23 cellular contexts compared by ENCODE assay signal in the genomic region with DNA sequence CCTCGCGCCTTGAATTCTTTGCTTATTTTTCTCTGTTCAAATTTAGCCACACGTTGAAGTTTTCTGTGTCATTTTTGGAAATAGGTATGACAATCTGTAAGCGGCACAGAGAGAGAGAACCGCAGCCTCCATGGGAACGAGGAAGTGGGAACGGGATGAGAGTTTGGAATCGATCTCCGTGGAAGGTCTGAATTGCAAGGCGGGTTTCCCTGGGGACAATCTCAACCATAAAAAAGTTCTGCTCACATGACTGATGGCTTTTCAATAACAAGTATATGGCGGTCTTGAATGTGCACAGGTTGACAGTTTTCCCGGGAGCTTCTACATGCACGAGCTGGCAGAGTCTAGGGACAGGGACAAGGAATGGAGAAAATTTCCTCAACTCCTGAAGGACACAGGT.
"Had no signal": no experiment of that assay in that cellular context is flagged by ENCODE, and none has a peak within 500 bp of the region (broad histone marks: within the 10 kb centered on the region; RNA-seq: fewer than 3 reads in every experiment).

No MANE protein-coding gene starts in this region.

- H3K9me3 Mint-ChIP-seq: activated CD4-positive, alpha-beta memory T cell treated with anti-CD3 and anti-CD28 coated beads for 36 hours; activated naive CD8-positive, alpha-beta T cell treated with anti-CD3 and anti-CD28 coated beads for 36 hours; dendritic cell treated with granulocyte-macrophage colony-stimulating factor and Interleukin-4, amounts not matched to agents 40 ng/mL and 50 ng/mL, for 4 days; natural killer cell; stimulated activated naive CD8-positive, alpha-beta T cell treated with anti-CD3 and anti-CD28 coated beads, Interleukin-15, Interleukin-2, amounts not matched to agents 100 ng/mL and 50 ng/mL, for 24 hours had no signal

- H3K9me3 ChIP-seq: lower lobe of right lung, psoas muscle, right atrium auricular region, thyroid gland had no signal

- H3K36me3 ChIP-seq: lower lobe of right lung, right atrium auricular region, thyroid gland had no signal

- H3K4me3 ChIP-seq: lower lobe of right lung, psoas muscle, right atrium auricular region, thyroid gland had no signal

- H3K36me3 Mint-ChIP-seq: activated CD4-positive, alpha-beta memory T cell treated with anti-CD3 and anti-CD28 coated beads for 36 hours; activated naive CD8-positive, alpha-beta T cell treated with anti-CD3 and anti-CD28 coated beads for 36 hours; natural killer cell had no signal

- H3K27ac Mint-ChIP-seq: activated CD4-positive, alpha-beta memory T cell treated with anti-CD3 and anti-CD28 coated beads for 36 hours; activated naive CD8-positive, alpha-beta T cell treated with anti-CD3 and anti-CD28 coated beads for 36 hours; dendritic cell treated with granulocyte-macrophage colony-stimulating factor and Interleukin-4, amounts not matched to agents 40 ng/mL and 50 ng/mL, for 4 days; natural killer cell; stimulated activated naive CD8-positive, alpha-beta T cell treated with anti-CD3 and anti-CD28 coated beads, Interleukin-15, Interleukin-2, amounts not matched to agents 100 ng/mL and 50 ng/mL, for 24 hours; T-helper 1 cell treated with Interleukin-12 subunit alpha and Interleukin-12 subunit beta and Interleukin-4 antibody, amounts not matched to agents 30 μg/mL and 1 μg/mL, for 36 hours had no signal

- DNase-seq: activated CD4-positive, alpha-beta memory T cell treated with anti-CD3 and anti-CD28 coated beads for 36 hours; activated CD4-positive, alpha-beta T cell treated with anti-CD3 and anti-CD28 coated beads for 4 hours; activated CD4-positive, CD25-positive, alpha-beta regulatory T cell; activated naive CD4-positive, alpha-beta T cell treated with Interleukin-2 at 50 U/mL for 16 hours; activated naive CD8-positive, alpha-beta T cell treated with anti-CD3 and anti-CD28 coated beads for 36 hours; activated T-cell treated with anti-CD3 and anti-CD28 coated beads, Interleukin-2, amount 50 U/mL, for 48 hours; amniotic stem cell; effector CD8-positive, alpha-beta T cell; hypothalamus; left cardiac atrium; lower lobe of right lung; mesendoderm; natural killer cell; psoas muscle; stimulated activated CD4-positive, alpha-beta T cell treated with anti-CD3 and anti-CD28 coated beads, Interleukin-12 subunit alpha, Interleukin-12 subunit beta, amount 100 ng/mL, for 4 hours; stimulated activated CD4-positive, alpha-beta T cell treated with anti-CD3 and anti-CD28 coated beads, Interleukin-4, amount 100 ng/mL, for 4 hours; substantia nigra; thyroid gland had no signal

- ATAC-seq: esophagus mucosa, left cardiac atrium, lower lobe of right lung, natural killer cell, psoas muscle had no signal

- H3K27me3 ChIP-seq: right atrium auricular region, thyroid gland had no signal

- H3K27ac ChIP-seq: lower lobe of right lung, psoas muscle, right atrium auricular region, thyroid gland had no signal

- H3K4me3 Mint-ChIP-seq: activated CD4-positive, alpha-beta memory T cell treated with anti-CD3 and anti-CD28 coated beads for 36 hours; activated naive CD8-positive, alpha-beta T cell treated with anti-CD3 and anti-CD28 coated beads for 36 hours; dendritic cell treated with granulocyte-macrophage colony-stimulating factor and Interleukin-4, amounts not matched to agents 40 ng/mL and 50 ng/mL, for 4 days; natural killer cell; stimulated activated naive CD8-positive, alpha-beta T cell treated with anti-CD3 and anti-CD28 coated beads, Interleukin-15, Interleukin-2, amounts not matched to agents 100 ng/mL and 50 ng/mL, for 24 hours; T-helper 1 cell treated with Interleukin-12 subunit alpha and Interleukin-12 subunit beta and Interleukin-4 antibody, amounts not matched to agents 30 μg/mL and 1 μg/mL, for 36 hours had no signal
